ENCODE assay signal across 8 cellular contexts in the genomic region with DNA sequence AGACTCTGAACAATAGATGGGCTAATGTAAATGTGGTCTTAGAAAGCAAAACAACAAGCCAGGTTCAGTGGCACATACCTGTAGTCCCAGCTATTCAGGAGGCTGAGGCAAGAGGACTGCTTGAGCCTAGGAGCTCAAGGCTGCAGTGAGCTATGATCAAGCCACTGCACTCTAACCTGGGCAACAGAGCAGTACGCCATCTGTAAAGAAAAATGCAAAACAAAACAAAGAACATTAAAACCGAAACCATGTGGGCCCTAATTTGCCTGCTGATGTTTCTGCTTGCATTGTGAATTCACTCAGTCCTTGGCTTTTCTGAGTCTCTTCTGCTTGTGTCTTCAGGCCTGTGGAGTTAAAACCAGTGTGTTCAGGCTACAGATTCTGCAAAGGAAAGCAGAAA. TPM values are rescaled to one million over a fixed set of nuclear protein-coding genes. Genes with fewer than 3 reads are reported as not detected.
DNase-seq lines count a peak whose midpoint lies in the region; ATAC-seq and TF ChIP-seq lines count a peak whose summit lies in the region.

No MANE protein-coding gene starts in this region.

- no peaks in the 10 kb centered on the region for H3K36me3 Mint-ChIP-seq in activated B cell treated with CpG ODN at 0.5 μM for 24 hours (ENCODE audit: low read depth)

- CTCF ChIA-PET in GM10248 (lab: Yijun Ruan, JAX) (interaction anchor here (44.0 to 60.7 kb wide), 2 partner anchors 5 to 15 kb away, joined by 1428 read pairs; no protein-coding TSS in a partner anchor), activated B cell treated with CpG ODN at 0.5 μM for 24 hours (lab: Charles Lee) (interaction anchor here (0.9 kb wide), 1 partner anchor 21 kb away, joined by 3 read pairs; no protein-coding TSS in a partner anchor)

- peaks cover 30% of the 10 kb centered on the region for H3K4me1 Mint-ChIP-seq in activated B cell treated with CpG ODN at 0.5 μM for 24 hours

- no peaks in the 10 kb centered on the region for H3K36me3 ChIP-seq in WERI-Rb-1

- ATAC-seq in HG02981 (IDR thresholded peaks at IDR 0.05; ENCODE audit: unreplicated experiment) = peak; percentile 84
- peak; percentile 83 for ATAC-seq in activated B cell treated with CpG ODN at 0.5 μM for 24 hours (ENCODE audit: low read depth)
- ATAC-seq in left colon = no peak

- H3K27ac ChIP-seq in WERI-Rb-1 = no peak overlapping the region

- H3K4me3 Mint-ChIP-seq in activated B cell treated with CpG ODN at 0.5 μM for 24 hours = peak overlapping the region; percentile 24

- intact Hi-C loops in activated B cell treated with CpG ODN at 0.5 μM for 24 hours (cut with micrococcal nuclease) (loop anchor here (1.0 kb wide), 1 partner anchor 14 kb away; no protein-coding TSS in a partner anchor), left colon (cut with DNase I, micrococcal nuclease) (no loop called here)

- no peaks in the 10 kb centered on the region for H3K27me3 ChIP-seq in WERI-Rb-1 (ENCODE audit: insufficient read depth, low read depth, severe bottlenecking)

- POLR2A ChIA-PET in GM10248 (lab: Yijun Ruan, JAX) = interaction anchor here (0.6 to 2.0 kb wide), 2 partner anchors 14 to 29 kb away, joined by 3 to 12 read pairs; no protein-coding TSS in a partner anchor
- POLR2A ChIA-PET in activated B cell treated with CpG ODN at 0.5 μM for 24 hours (lab: Charles Lee) = interaction anchor here (0.6 to 1.5 kb wide), 4 partner anchors 11 to 1161 kb away, joined by 3 to 20 read pairs (median 6); partner anchors contain the start of gene CCNL1

- DNase-seq in GM10248 (ENCODE audit: extremely low spot score) (peak; percentile 69), GM19238 (ENCODE audit: insufficient read length, low spot score) (peak; percentile 27), activated B cell treated with CpG ODN at 0.5 μM for 24 hours (no peak), WERI-Rb-1 (no peak), left colon (no peak), NCI-H187 (lab: John Stamatoyannopoulos, UW) (no peak), putamen (ENCODE audit: low spot score) (no peak)

- H3K27ac Mint-ChIP-seq in activated B cell treated with CpG ODN at 0.5 μM for 24 hours = peak overlapping the region; percentile 55

- TF ChIP-seq CTCF in GM10248 (IDR thresholded peaks at IDR 0.05; ENCODE audit: control extremely low read depth, extremely low read depth, low read depth, missing control alignments) (no peak), activated B cell treated with CpG ODN at 0.5 μM for 24 hours (IDR thresholded peaks at IDR 0.05) (no peak), WERI-Rb-1 (IDR thresholded peaks at IDR 0.05; ENCODE audit: low read depth, low read length) (no peak)

- no peak overlapping the region for H3K4me3 ChIP-seq in WERI-Rb-1 (ENCODE audit: low read depth, low read length)

- no peaks in the 10 kb centered on the region for H3K9me3 Mint-ChIP-seq in activated B cell treated with CpG ODN at 0.5 μM for 24 hours

- no peaks in the 10 kb centered on the region for H3K27me3 Mint-ChIP-seq in activated B cell treated with CpG ODN at 0.5 μM for 24 hours

- H3K9me3 ChIP-seq in WERI-Rb-1 (ENCODE audit: severe bottlenecking) = no peaks in the 10 kb centered on the region

RNA-seq across cellular contexts. Expression of gene CCNL1, which starts 56.7 kb away (rescaled TPM):
- total RNA-seq in activated B cell treated with CpG ODN at 0.5 μM for 24 hours (184 and 222 TPM in 2 replicates), left colon (100 to 1,000 TPM; 103 to 128 TPM)

Comparison
In these comparisons a context has a peak if more than half of its experiments do, and no peak if none do; other contexts are left out.
1. DNase-seq: peak in GM10248 (single experiment) and GM19238 (single experiment); none in activated B cell treated with CpG ODN at 0.5 μM for 24 hours (single experiment), WERI-Rb-1 (single experiment), left colon (0 of 2), NCI-H187 (0 of 2) and putamen (single experiment).